Comparison of ENCODE assay signal across 16 cellular contexts in the genomic region with DNA sequence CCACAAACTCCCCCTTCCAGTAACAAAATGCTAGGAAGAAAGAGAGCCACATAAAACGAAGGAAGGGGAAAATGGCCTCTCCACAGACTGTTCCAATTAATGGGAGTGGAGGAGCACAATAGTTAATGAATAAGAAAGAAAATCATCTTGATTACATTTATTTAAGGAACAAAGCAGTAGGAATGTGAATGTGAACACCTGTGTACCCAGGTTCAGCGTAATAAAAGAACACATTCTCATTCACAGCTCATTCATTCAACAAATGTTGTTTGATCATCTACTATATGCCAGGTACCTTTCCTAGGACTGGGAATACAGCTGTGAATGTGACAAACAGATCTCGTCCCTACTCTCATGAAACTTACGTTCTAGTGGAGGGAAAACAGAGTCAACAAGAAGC.
"Had no signal": no experiment of that assay in that cellular context is flagged by ENCODE, and none has a peak within 500 bp of the region (broad histone marks: within the 10 kb centered on the region; RNA-seq: fewer than 3 reads in every experiment).

No MANE protein-coding gene starts in this region.

- H3K9me3 Mint-ChIP-seq: activated naive CD4-positive, alpha-beta T cell treated with anti-CD3 and anti-CD28 coated beads, Interleukin-2, amount 50 U/mL, for 24 hours; stimulated activated naive CD8-positive, alpha-beta T cell treated with anti-CD3 and anti-CD28 coated beads, Interleukin-15, amount 100 ng/mL, for 72 hours had no signal

- H3K4me1 Mint-ChIP-seq: activated naive CD4-positive, alpha-beta T cell treated with anti-CD3 and anti-CD28 coated beads, Interleukin-2, amount 50 U/mL, for 24 hours; stimulated activated naive CD8-positive, alpha-beta T cell treated with anti-CD3 and anti-CD28 coated beads, Interleukin-15, amount 100 ng/mL, for 72 hours had no signal

- FAIRE-seq: colon had no signal

- H3K4me3 ChIP-seq: dorsolateral prefrontal cortex, prostate gland, skin epidermis, suprapubic skin, transverse colon had no signal

- ATAC-seq: right cardiac atrium; stimulated activated naive CD8-positive, alpha-beta T cell treated with anti-CD3 and anti-CD28 coated beads, Interleukin-15, amount 100 ng/mL, for 72 hours had no signal

- H3K36me3 ChIP-seq: prostate gland, suprapubic skin, transverse colon, WERI-Rb-1 had no signal

- H3K27ac ChIP-seq: dorsolateral prefrontal cortex, prostate gland, skin epidermis, suprapubic skin, transverse colon, WERI-Rb-1 had no signal

- H3K4me3 Mint-ChIP-seq: activated naive CD4-positive, alpha-beta T cell treated with anti-CD3 and anti-CD28 coated beads, Interleukin-2, amount 50 U/mL, for 24 hours; stimulated activated naive CD8-positive, alpha-beta T cell treated with anti-CD3 and anti-CD28 coated beads, Interleukin-15, amount 100 ng/mL, for 72 hours had no signal

- H3K27ac Mint-ChIP-seq: activated naive CD4-positive, alpha-beta T cell treated with anti-CD3 and anti-CD28 coated beads, Interleukin-2, amount 50 U/mL, for 24 hours; stimulated activated naive CD8-positive, alpha-beta T cell treated with anti-CD3 and anti-CD28 coated beads, Interleukin-15, amount 100 ng/mL, for 72 hours had no signal

- H3K9me3 ChIP-seq: prostate gland, suprapubic skin, transverse colon had no signal

- DNase-seq: activated CD4-positive, alpha-beta T cell treated with anti-CD3 and anti-CD28 coated beads, Interleukin-2, amount 50 U/mL, for 4 hours; activated gamma-delta T cell; central memory CD4-positive, alpha-beta T cell; dorsolateral prefrontal cortex; mesendoderm; right cardiac atrium; stimulated activated naive CD8-positive, alpha-beta T cell treated with anti-CD3 and anti-CD28 coated beads, Interleukin-15, amount 100 ng/mL, for 72 hours; SW 1271; T-helper 2 cell; transverse colon; WERI-Rb-1 had no signal

- H3K27me3 Mint-ChIP-seq: activated naive CD4-positive, alpha-beta T cell treated with anti-CD3 and anti-CD28 coated beads, Interleukin-2, amount 50 U/mL, for 24 hours; stimulated activated naive CD8-positive, alpha-beta T cell treated with anti-CD3 and anti-CD28 coated beads, Interleukin-15, amount 100 ng/mL, for 72 hours had no signal

- H3K27me3 ChIP-seq: dorsolateral prefrontal cortex, suprapubic skin, transverse colon had no signal
